In the genomic region with DNA sequence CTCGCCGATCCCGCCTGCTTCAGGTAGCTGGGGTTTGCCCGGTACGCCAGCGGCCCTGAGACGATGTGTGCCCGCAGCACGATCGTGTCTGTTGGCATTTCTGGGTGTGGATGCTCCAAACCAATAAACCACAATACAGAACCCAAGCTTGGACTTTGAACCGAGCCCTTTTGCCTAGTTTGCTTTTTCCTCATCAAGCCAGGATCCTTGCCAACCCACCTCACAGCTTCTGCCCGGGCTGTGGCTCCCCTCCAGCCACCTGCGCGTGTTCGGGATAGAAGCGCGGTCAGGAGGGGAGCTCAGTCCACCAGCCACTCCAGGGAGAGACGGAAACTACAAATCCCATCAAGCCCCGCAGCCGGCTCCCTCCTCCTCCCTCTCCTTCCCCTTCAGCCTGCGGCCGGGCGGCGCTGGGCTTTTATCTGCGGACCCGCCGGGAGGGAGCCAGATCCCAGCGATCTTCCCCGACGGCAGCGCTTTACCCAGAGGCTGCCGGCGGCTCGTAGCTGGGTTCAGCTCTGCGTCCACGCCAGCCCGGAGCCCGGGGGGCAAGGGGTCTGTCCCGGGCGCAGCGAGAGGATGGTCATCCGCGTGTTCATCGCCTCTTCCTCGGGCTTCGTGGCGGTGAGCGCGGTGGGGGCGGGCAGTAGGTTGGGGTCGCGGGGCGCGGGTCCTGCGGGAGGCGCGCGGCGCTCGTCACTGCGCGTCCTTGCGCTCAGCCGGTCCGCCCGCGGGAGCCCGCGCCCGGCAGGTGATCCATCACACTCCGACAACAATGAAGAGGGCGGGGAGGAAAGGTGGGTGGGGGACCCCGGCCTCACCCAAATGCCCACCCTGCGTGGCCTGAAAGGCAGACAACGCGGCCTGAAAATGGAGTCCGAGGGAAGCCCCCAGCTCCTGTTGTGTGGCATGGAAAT, we compare ENCODE assay signal across 1 cellular context.
TF ChIP-seq lines count a peak whose summit lies in the region.

A gene (plus strand): TSS at position 447 of the 917 bp plus-strand sequence. CDS start 133 bp downstream, at position 580.

TF ChIP-seq in GM23338, 12 proteins besides CTCF, POLR2A, EP300 and RAD21 (continued from another document):
- TF ChIP-seq ZNF114 (CRISPR knock-in tag; IDR thresholded peaks at IDR 0.05): no peak
- no peak for TF ChIP-seq NANOG (IDR thresholded peaks at IDR 0.05; ENCODE audit: borderline replicate concordance)
- TF ChIP-seq, protein P1, sequence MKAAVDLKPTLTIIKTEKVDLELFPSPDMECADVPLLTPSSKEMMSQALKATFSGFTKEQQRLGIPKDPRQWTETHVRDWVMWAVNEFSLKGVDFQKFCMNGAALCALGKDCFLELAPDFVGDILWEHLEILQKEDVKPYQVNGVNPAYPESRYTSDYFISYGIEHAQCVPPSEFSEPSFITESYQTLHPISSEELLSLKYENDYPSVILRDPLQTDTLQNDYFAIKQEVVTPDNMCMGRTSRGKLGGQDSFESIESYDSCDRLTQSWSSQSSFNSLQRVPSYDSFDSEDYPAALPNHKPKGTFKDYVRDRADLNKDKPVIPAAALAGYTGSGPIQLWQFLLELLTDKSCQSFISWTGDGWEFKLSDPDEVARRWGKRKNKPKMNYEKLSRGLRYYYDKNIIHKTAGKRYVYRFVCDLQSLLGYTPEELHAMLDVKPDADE (IDR thresholded peaks at IDR 0.05): no peak
- TF ChIP-seq, protein P2, sequence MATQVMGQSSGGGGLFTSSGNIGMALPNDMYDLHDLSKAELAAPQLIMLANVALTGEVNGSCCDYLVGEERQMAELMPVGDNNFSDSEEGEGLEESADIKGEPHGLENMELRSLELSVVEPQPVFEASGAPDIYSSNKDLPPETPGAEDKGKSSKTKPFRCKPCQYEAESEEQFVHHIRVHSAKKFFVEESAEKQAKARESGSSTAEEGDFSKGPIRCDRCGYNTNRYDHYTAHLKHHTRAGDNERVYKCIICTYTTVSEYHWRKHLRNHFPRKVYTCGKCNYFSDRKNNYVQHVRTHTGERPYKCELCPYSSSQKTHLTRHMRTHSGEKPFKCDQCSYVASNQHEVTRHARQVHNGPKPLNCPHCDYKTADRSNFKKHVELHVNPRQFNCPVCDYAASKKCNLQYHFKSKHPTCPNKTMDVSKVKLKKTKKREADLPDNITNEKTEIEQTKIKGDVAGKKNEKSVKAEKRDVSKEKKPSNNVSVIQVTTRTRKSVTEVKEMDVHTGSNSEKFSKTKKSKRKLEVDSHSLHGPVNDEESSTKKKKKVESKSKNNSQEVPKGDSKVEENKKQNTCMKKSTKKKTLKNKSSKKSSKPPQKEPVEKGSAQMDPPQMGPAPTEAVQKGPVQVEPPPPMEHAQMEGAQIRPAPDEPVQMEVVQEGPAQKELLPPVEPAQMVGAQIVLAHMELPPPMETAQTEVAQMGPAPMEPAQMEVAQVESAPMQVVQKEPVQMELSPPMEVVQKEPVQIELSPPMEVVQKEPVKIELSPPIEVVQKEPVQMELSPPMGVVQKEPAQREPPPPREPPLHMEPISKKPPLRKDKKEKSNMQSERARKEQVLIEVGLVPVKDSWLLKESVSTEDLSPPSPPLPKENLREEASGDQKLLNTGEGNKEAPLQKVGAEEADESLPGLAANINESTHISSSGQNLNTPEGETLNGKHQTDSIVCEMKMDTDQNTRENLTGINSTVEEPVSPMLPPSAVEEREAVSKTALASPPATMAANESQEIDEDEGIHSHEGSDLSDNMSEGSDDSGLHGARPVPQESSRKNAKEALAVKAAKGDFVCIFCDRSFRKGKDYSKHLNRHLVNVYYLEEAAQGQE (IDR thresholded peaks at IDR 0.05; ENCODE audit: unreplicated experiment): no peak
